17 cellular contexts compared by ENCODE assay signal in genomic region chr12:112340235-112340634, GRCh38.
"Had no signal": no experiment of that assay in that cellular context is flagged by ENCODE, and none has a peak within 500 bp of the region (broad histone marks: within the 10 kb centered on the region; RNA-seq: fewer than 3 reads in every experiment).

No MANE protein-coding gene starts in this region.

- H3K27ac Mint-ChIP-seq: dendritic cell treated with granulocyte-macrophage colony-stimulating factor and Interleukin-4, amounts not matched to agents 40 ng/mL and 50 ng/mL, for 4 days; effector memory CD8-positive, alpha-beta T cell; nephron; progenitor cell of endocrine pancreas had no signal

- H3K4me3 Mint-ChIP-seq: dendritic cell treated with granulocyte-macrophage colony-stimulating factor and Interleukin-4, amounts not matched to agents 40 ng/mL and 50 ng/mL, for 4 days; effector memory CD8-positive, alpha-beta T cell; nephron had no signal

- ATAC-seq: effector memory CD8-positive, alpha-beta T cell; gastroesophageal sphincter; left ventricle myocardium superior; right cardiac atrium had no signal

- DNase-seq: effector memory CD8-positive, alpha-beta T cell; kidney; left colon; left ventricle myocardium superior; mesendoderm; naive B cell; occipital lobe; pancreas; right cardiac atrium; small intestine; stimulated activated CD4-positive, alpha-beta T cell treated with anti-CD3 and anti-CD28 coated beads, Interleukin-12 subunit alpha, Interleukin-12 subunit beta, amount 100 ng/mL, for 4 hours; stimulated activated naive CD4-positive, alpha-beta T cell treated with Interleukin-2 at 50 U/mL for 16 hours; trophoblast cell had no signal

- H3K36me3 Mint-ChIP-seq: naive B cell had no signal

- H3K27me3 Mint-ChIP-seq: dendritic cell treated with granulocyte-macrophage colony-stimulating factor and Interleukin-4, amounts not matched to agents 40 ng/mL and 50 ng/mL, for 4 days; effector memory CD8-positive, alpha-beta T cell; naive B cell; progenitor cell of endocrine pancreas had no signal

- H3K9me3 Mint-ChIP-seq: dendritic cell treated with granulocyte-macrophage colony-stimulating factor and Interleukin-4, amounts not matched to agents 40 ng/mL and 50 ng/mL, for 4 days; effector memory CD8-positive, alpha-beta T cell; naive B cell; nephron had no signal
